Comparison of ENCODE assay signal across 11 cellular contexts in genomic region chr2:122542236-122542635, GRCh38.
"Had no signal": no experiment of that assay in that cellular context is flagged by ENCODE, and none has a peak within 500 bp of the region (broad histone marks: within the 10 kb centered on the region; RNA-seq: fewer than 3 reads in every experiment).

No MANE protein-coding gene starts in this region.

- ATAC-seq: GM23338, HCT116 had no signal

- H3K4me2 ChIP-seq: GM23338 had no signal

- H2AFZ ChIP-seq: GM23248, GM23338 had no signal

- DNase-seq: GM23248, GOT3, H7, H9, HCEC 1CT, HFFc6 had no signal

- H3K9ac ChIP-seq: GM23248 had no signal

- H3K27ac ChIP-seq: GM23248 had no signal

- FAIRE-seq: H1, H54 had no signal

- H3K9me3 ChIP-seq: HAP-1 had no signal

- H3K4me3 ChIP-seq: GM23248, GM23338, HAP-1 had no signal

- H3K36me3 ChIP-seq: HAP-1 had no signal
